14 cellular contexts compared by ENCODE assay signal in the genomic region with DNA sequence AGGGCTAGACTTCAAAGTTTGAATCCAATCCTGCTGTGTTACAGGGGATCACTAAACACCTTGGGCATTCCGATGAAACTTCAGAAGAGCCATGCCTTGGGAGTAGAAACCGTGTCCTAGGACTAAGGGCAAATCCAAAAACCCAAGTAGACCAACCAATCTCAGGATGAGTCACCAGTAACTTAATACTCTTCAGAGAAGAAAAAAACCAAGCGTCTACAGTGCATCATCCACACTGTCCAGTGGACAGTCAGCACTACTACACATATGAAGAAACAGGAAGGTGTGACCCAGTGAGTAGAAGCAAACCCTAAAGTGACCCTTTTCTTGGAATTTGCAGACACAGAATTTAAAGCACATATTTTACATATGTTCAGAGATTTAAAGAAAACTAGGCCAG. TPM values are rescaled to one million over a fixed set of nuclear protein-coding genes. Genes with fewer than 3 reads are reported as not detected.
DNase-seq lines count a peak whose midpoint lies in the region; ATAC-seq and TF ChIP-seq lines count a peak whose summit lies in the region.
"Had no signal": no experiment of that assay in that cellular context is flagged by ENCODE, and none has a peak within 500 bp of the region (broad histone marks: within the 10 kb centered on the region; RNA-seq: fewer than 3 reads in every experiment).

No MANE protein-coding gene starts in this region.

- no peak overlapping the region for H3K4me3 ChIP-seq in adrenal gland
- H3K4me3 ChIP-seq: coronary artery, Peyer's patch, vagina had no signal

- H3K27me3 ChIP-seq in adrenal gland = no peaks in the 10 kb centered on the region
- H3K27me3 ChIP-seq: Peyer's patch, vagina had no signal

- no peak for TF ChIP-seq CTCF in omental fat pad (IDR thresholded peaks at IDR 0.05)
- TF ChIP-seq CTCF in adrenal gland (IDR thresholded peaks at IDR 0.05) = peak in 1 of 6 experiments; percentile 15

- peaks cover 0 to 28% of the 10 kb centered on the region in 2 donors for H3K36me3 ChIP-seq in adrenal gland (replicated peaks in 1 of 2)

- intact Hi-C loops in adrenal gland (cut with DNase I) (no loop called here), posterior cingulate gyrus (cut with DNase I) (no loop called here)

- 84 to 88% (median 86%) methylated on average over 3 of the region's 3 CpGs for WGBS in adrenal gland, 4 donors

- peak; percentile 67 for ATAC-seq in omental fat pad (ENCODE audit: low FRiP score)
- ATAC-seq: sciatic nerve had no signal

- TF ChIP-seq POLR2A in adrenal gland (IDR thresholded peaks at IDR 0.05) = no peak

- no peak overlapping the region for H3K27ac ChIP-seq in adrenal gland
- H3K27ac ChIP-seq: coronary artery, Peyer's patch, vagina had no signal

- DNase-seq in ELR (ENCODE audit: low read depth) = peak; percentile 94
- peak; percentile 91 for DNase-seq in M059J (ENCODE audit: low read depth)
- peak; percentile 56 for DNase-seq in dedifferentiated amniotic fluid mesenchymal stem cell (ENCODE audit: extremely low spot score)
- no peak for DNase-seq in omental fat pad (ENCODE audit: low spot score)
- DNase-seq in adrenal gland = no peak
- no peak for DNase-seq in posterior cingulate gyrus
- no peak for DNase-seq in SK-N-DZ (ENCODE audit: low spot score)
- DNase-seq: activated T-cell treated with anti-CD3 and anti-CD28 coated beads, Interleukin-2, amount 50 U/mL, for 48 hours; hippocampal formation; NCI-H345; Peyer's patch had no signal

- H3K4me1 ChIP-seq in adrenal gland (replicated peaks in 1 of 2) = peaks cover 9 to 14% of the 10 kb centered on the region in 2 donors
- H3K4me1 ChIP-seq: Peyer's patch, vagina had no signal

- H3K9me3 ChIP-seq in adrenal gland (replicated peaks in 1 of 3) = no peaks in the 10 kb centered on the region
- H3K9me3 ChIP-seq: Peyer's patch, vagina had no signal

RNA-seq across cellular contexts. Expression of a gene that starts 39.4 kb away (rescaled TPM):
- total RNA-seq in M059J (2014; rRNA removed; shearing (Covaris generic)) = 20.6 and 34.7 TPM in 2 replicates
- total RNA-seq in omental fat pad (10 to 100 TPM; 21.4 to 26.8 (median 23.6) TPM), adrenal gland (100 to 1,000 TPM in 1 of 8 donors, 10 to 100 TPM in 7; 24.6 to 103 (median 53.2) TPM)
- 100 to 1,000 TPM in 1 of 3 donors, 10 to 100 TPM in 2; 27.0 to 162 (median 33.9) TPM for polyA plus RNA-seq in adrenal gland
- polyA plus RNA-seq in SK-N-DZ (2014; cell fraction: cytosol; rRNA removed) = 38.4 and 41.3 TPM in 2 replicates
- 24.7 and 41.8 TPM in 2 replicates for polyA plus RNA-seq in SK-N-DZ (2014; cell fraction: nucleus; rRNA removed)

RNA-seq across cellular contexts. Expression of a gene that starts 40.1 kb away (rescaled TPM):
- 19.5 and 25.5 TPM in 2 replicates for total RNA-seq in M059J (2014; rRNA removed; shearing (Covaris generic))
- total RNA-seq in omental fat pad (10 to 100 TPM; 16.7 to 28.1 (median 19.6) TPM), adrenal gland (10 to 100 TPM; 22.4 to 46.3 (median 28.2) TPM)
- 10 to 100 TPM in 1 of 3 donors, 1 to 10 TPM in 2; 6.7 to 31.9 (median 8.0) TPM for polyA plus RNA-seq in adrenal gland
- polyA plus RNA-seq in SK-N-DZ (2014; cell fraction: cytosol; rRNA removed) = 9.6 and 10.6 TPM in 2 replicates
- 6.2 and 6.9 TPM in 2 replicates for polyA plus RNA-seq in SK-N-DZ (2014; cell fraction: nucleus; rRNA removed)

Comparison
In these comparisons a context has a peak if more than half of its experiments do, and no peak if none do; other contexts are left out.
1. DNase-seq: peak in ELR (single experiment), M059J (single experiment) and dedifferentiated amniotic fluid mesenchymal stem cell (single experiment); none in omental fat pad (single experiment), adrenal gland (0 of 7), posterior cingulate gyrus (0 of 10) and SK-N-DZ (single experiment).